ENCODE assay signal across 2 cellular contexts in genomic region chr17:35006961-35007360, GRCh38.
TF ChIP-seq lines count a peak whose summit lies in the region.

No MANE protein-coding gene starts in this region.

TF ChIP-seq in K562, 482 proteins besides CTCF, POLR2A, EP300 and RAD21:
- TF ChIP-seq RFX5 (IDR thresholded peaks at IDR 0.05; ENCODE audit: low read depth, low read length) (no peak), CTBP1 (IDR thresholded peaks at IDR 0.05; ENCODE audit: borderline replicate concordance) (no peak), ZNF407 (IDR thresholded peaks at IDR 0.05; ENCODE audit: low read depth) (no peak), ZNF324 (CRISPR knock-in tag; IDR thresholded peaks at IDR 0.05) (no peak), MEIS2 (IDR thresholded peaks at IDR 0.05; ENCODE audit: partially characterized antibody) (no peak), BCL6 (CRISPR knock-in tag; IDR thresholded peaks at IDR 0.05) (no peak), TOE1 (IDR thresholded peaks at IDR 0.05; ENCODE audit: borderline replicate concordance) (no peak), TOE1 (CRISPR knock-in tag; IDR thresholded peaks at IDR 0.05; ENCODE audit: borderline replicate concordance, low read depth) (no peak)

TF ChIP-seq in HepG2, 621 proteins besides CTCF, POLR2A, EP300 and RAD21:
- peak; percentile 79 for TF ChIP-seq RBM22 (optimal IDR thresholded peaks at IDR 0.05; ENCODE audit: low read length)
- TF ChIP-seq ZNF549 (CRISPR knock-in tag; IDR thresholded peaks at IDR 0.05), result no peak
TF ChIP-seq in HepG2: peak in this region for 1.
